20 cellular contexts compared by ENCODE assay signal in genomic region chr3:14923476-14923875, GRCh38.
"Had no signal": no experiment of that assay in that cellular context is flagged by ENCODE, and none has a peak within 500 bp of the region (broad histone marks: within the 10 kb centered on the region; RNA-seq: fewer than 3 reads in every experiment).

No MANE protein-coding gene starts in this region.

- H3K9me2 ChIP-seq: SK-N-SH had no signal

- H3K9ac ChIP-seq: SK-N-SH had no signal

- H3K9me3 ChIP-seq: SK-N-SH had no signal

- H3K4me2 ChIP-seq: SK-N-SH had no signal

- DNase-seq: KBM-7, MV-4-11, NCI-H1048, NCI-H1105 treated with DMSO at 0.1 percent for 48 hours, NCI-H1417 treated with DMSO at 0.1 percent for 48 hours, NCI-H146, NCI-H1694 treated with DMSO at 0.1 percent for 48 hours, NCI-H1930, NCI-H2081, NCI-H2107, NCI-H226, NCI-H446, NCI-H510A, NCI-H524 treated with DMSO at 0.1 percent for 48 hours, NCI-H69, NCI-H774, RPMI8226, SHP77, SK-N-SH, SW 1271 had no signal
